ENCODE assay signal across 20 cellular contexts in the genomic region with DNA sequence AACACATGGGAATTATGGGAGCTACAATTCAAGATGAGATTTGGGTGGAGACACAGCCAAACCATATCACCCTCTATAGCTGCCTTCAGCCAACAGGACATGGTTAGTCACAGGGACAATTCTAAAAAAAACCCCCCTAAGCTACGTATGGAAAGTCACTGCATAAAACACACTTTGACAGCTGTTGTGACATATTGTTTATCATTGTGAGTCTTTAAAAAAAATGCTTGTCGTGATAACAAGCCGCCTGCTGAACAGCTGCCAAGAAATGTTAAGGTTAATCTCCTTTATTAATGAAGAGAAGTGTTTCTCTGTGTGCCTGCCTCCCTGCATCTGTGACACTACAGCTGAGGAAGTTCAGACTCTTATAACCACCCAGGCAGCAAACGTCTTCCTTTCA.
"Had no signal": no experiment of that assay in that cellular context is flagged by ENCODE, and none has a peak within 500 bp of the region (broad histone marks: within the 10 kb centered on the region; RNA-seq: fewer than 3 reads in every experiment).

No MANE protein-coding gene starts in this region.

- H3K36me3 ChIP-seq: MG63, Peyer's patch, SJSA1 had no signal

- DNase-seq: Karpas-422, KG1, MG63, NCI-H1092, NCI-H1105 treated with DMSO at 0.1 percent for 48 hours, NCI-H1417 treated with DMSO at 0.1 percent for 48 hours, NCI-H146, NCI-H1694 treated with DMSO at 0.1 percent for 48 hours, NCI-H1930, NCI-H2081, NCI-H2107, NCI-H2227 treated with DMSO at 0.1 percent for 48 hours, NCI-H526, PC-3, Peyer's patch, SHP77 treated with DMSO at 0.1 percent for 48 hours had no signal

- H3K4me1 ChIP-seq: Peyer's patch, SJSA1 had no signal

- H3K9me3 ChIP-seq: MG63, Peyer's patch, SJSA1 had no signal

- H3K27ac ChIP-seq: HL-60, Peyer's patch, SJSA1, SK-N-MC had no signal

- ATAC-seq: PC-3, Right ventricle myocardium inferior had no signal

- H3K27me3 ChIP-seq: MG63, Peyer's patch, SJSA1 had no signal

- H3K4me3 ChIP-seq: MG63, Peyer's patch, SJSA1, SK-N-MC had no signal
